In the genomic region with DNA sequence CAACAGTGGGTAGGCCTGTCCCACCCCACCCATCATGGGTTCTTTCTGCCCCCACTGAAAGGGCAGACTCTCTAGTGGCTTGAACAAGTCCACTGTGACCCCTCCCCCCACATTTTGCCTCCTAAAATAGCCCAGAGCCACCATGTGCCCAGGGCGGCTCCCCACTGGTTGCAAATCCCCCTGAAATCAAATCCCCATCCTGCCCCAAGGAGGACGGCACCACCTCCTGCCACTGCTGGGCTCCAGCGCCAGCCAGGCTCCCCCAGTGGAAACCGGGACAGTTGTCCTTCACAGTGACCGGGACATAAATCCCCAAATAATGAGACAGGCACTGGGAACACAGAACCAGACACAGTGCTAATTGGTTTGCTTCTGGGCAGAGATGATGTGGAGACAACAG, we compare ENCODE assay signal across 25 cellular contexts. TPM values are rescaled to one million over a fixed set of nuclear protein-coding genes. Genes with fewer than 3 reads are reported as not detected.
DNase-seq lines count a peak whose midpoint lies in the region; ATAC-seq and TF ChIP-seq lines count a peak whose summit lies in the region.
"Had no signal": no experiment of that assay in that cellular context is flagged by ENCODE, and none has a peak within 500 bp of the region (broad histone marks: within the 10 kb centered on the region; RNA-seq: fewer than 3 reads in every experiment).

No MANE protein-coding gene starts in this region.

- H3K27ac ChIP-seq in endodermal cell (ENCODE audit: low read depth, low read length) = no peak overlapping the region
- H3K27ac ChIP-seq in osteoblast (ENCODE audit: low read depth, low read length) = no peak overlapping the region
- H3K27ac ChIP-seq: BLaER1 treated with 17β-estradiol and CSF1 and Interleukin-3, amounts not matched to agents 10 nM and 100 nM; HL-60 had no signal

- no peaks in the 10 kb centered on the region for H4K20me1 ChIP-seq in osteoblast (ENCODE audit: insufficient read depth, low read length)

- no peaks in the 10 kb centered on the region for H3K9me3 ChIP-seq in endodermal cell (ENCODE audit: control insufficient read depth, low read length)
- H3K9me3 ChIP-seq in osteoblast (ENCODE audit: low read depth, low read length) = no peaks in the 10 kb centered on the region
- H3K9me3 ChIP-seq: BLaER1 treated with 17β-estradiol and CSF1 and Interleukin-3, amounts not matched to agents 10 nM and 100 nM; HAP-1 had no signal

- no peaks in the 10 kb centered on the region for H3K36me3 Mint-ChIP-seq in endodermal cell (ENCODE audit: low read depth)

- no peak for TF ChIP-seq POLR2A in GM18505 (IDR thresholded peaks at IDR 0.05; ENCODE audit: borderline replicate concordance, extremely low read depth, insufficient read depth, insufficient read length)

- 75 to 97% methylated on average over 4 to 5 of the region's 5 CpGs for WGBS in endodermal cell (ENCODE audit: insufficient coverage in 1 of 2, insufficient read length in 1 of 2), 2 experiments

- DNase-seq in H7 (peak; percentile 55), endodermal cell (no peak), osteoblast (ENCODE audit: insufficient read length, low spot score, missing footprints) (peak; percentile 30), cortex of kidney (lab: John Stamatoyannopoulos, UW) (no peak)
- DNase-seq: 8988T; CD8-positive, alpha-beta memory T cell; COR-L47; DMS 273 treated with DMSO at 0.1 percent for 48 hours; DMS53; DND-41; EL; GOT3 had no signal

- no peak overlapping the region for H3K9ac ChIP-seq in endodermal cell (ENCODE audit: extremely low read depth, low read length, poor library complexity, severe bottlenecking)
- H3K9ac ChIP-seq: BLaER1 treated with 17β-estradiol and CSF1 and Interleukin-3, amounts not matched to agents 10 nM and 100 nM had no signal

- peaks cover 13% of the 10 kb centered on the region for H3K27me3 Mint-ChIP-seq in endodermal cell (ENCODE audit: insufficient read depth)

- ATAC-seq in GM21367 (IDR thresholded peaks at IDR 0.05; ENCODE audit: unreplicated experiment) (no peak), GM18868 (IDR thresholded peaks at IDR 0.05; ENCODE audit: unreplicated experiment) (no peak), GM18505 (IDR thresholded peaks at IDR 0.05; ENCODE audit: unreplicated experiment) (no peak)
- ATAC-seq: GM12878 had no signal

- H2AFZ ChIP-seq in osteoblast (ENCODE audit: low read length) = no peak overlapping the region

- H3K9me3 Mint-ChIP-seq in endodermal cell = no peaks in the 10 kb centered on the region
- H3K9me3 Mint-ChIP-seq: CD8-positive, alpha-beta memory T cell had no signal

- no peaks in the 10 kb centered on the region for H3K4me1 ChIP-seq in endodermal cell (ENCODE audit: control insufficient read depth, insufficient read depth, low read length)
- H3K4me1 ChIP-seq in osteoblast (ENCODE audit: insufficient read depth, low read length) = no peaks in the 10 kb centered on the region
- H3K4me1 ChIP-seq: HAP-1 had no signal

- H3K27me3 ChIP-seq in H7 (ENCODE audit: control insufficient read depth, insufficient read depth, low read length) = peaks cover 3% of the 10 kb centered on the region
- peaks cover 12% of the 10 kb centered on the region for H3K27me3 ChIP-seq in endodermal cell (ENCODE audit: control insufficient read depth, insufficient read depth, low read length, poor library complexity, severe bottlenecking)
- peaks cover 12% of the 10 kb centered on the region for H3K27me3 ChIP-seq in osteoblast (ENCODE audit: insufficient read depth, low read length)

- H3K27ac Mint-ChIP-seq in endodermal cell = peak overlapping the region; percentile 19
- H3K27ac Mint-ChIP-seq: B cell had no signal

- H3K4me3 Mint-ChIP-seq in endodermal cell = no peak overlapping the region
- H3K4me3 Mint-ChIP-seq: B cell; CD8-positive, alpha-beta memory T cell had no signal

- H3K4me2 ChIP-seq in osteoblast (ENCODE audit: insufficient read depth, low read length) = no peak overlapping the region
- H3K4me2 ChIP-seq: BLaER1 treated with 17β-estradiol and CSF1 and Interleukin-3, amounts not matched to agents 10 nM and 100 nM had no signal

- H3K4me3 ChIP-seq in H7 (ENCODE audit: insufficient read depth, low read depth, low read length) (no peak overlapping the region), endodermal cell (ENCODE audit: low read length) (no peak overlapping the region), osteoblast (ENCODE audit: insufficient read depth, low read length) (no peak overlapping the region)
- H3K4me3 ChIP-seq: BLaER1 treated with 17β-estradiol and CSF1 and Interleukin-3, amounts not matched to agents 10 nM and 100 nM; GM12878; HAP-1; K562 had no signal

- TF ChIP-seq CTCF in endodermal cell (conservative IDR thresholded peaks at IDR 0.05) = no peak
- no peak for TF ChIP-seq CTCF in osteoblast (IDR thresholded peaks at IDR 0.05; ENCODE audit: extremely low read depth, low read depth, low read length)

- no peaks in the 10 kb centered on the region for H3K36me3 ChIP-seq in H7 (replicated peaks; ENCODE audit: control insufficient read depth, insufficient read depth, low read length)
- no peaks in the 10 kb centered on the region for H3K36me3 ChIP-seq in endodermal cell (ENCODE audit: control insufficient read depth, insufficient read depth, low read length)
- no peaks in the 10 kb centered on the region for H3K36me3 ChIP-seq in osteoblast (ENCODE audit: insufficient read depth, low read length)
- H3K36me3 ChIP-seq: BLaER1 treated with 17β-estradiol and CSF1 and Interleukin-3, amounts not matched to agents 10 nM and 100 nM; HAP-1 had no signal

- H3K4me1 Mint-ChIP-seq in endodermal cell = peaks cover 10% of the 10 kb centered on the region

- H3K79me2 ChIP-seq in osteoblast (ENCODE audit: insufficient read depth, low read length) = no peaks in the 10 kb centered on the region

RNA-seq across cellular contexts. Expression of gene ZNF385C, which starts 20.5 kb away (rescaled TPM):
- 2.7 and 3.8 TPM in 2 replicates for total RNA-seq in H7 (2014; rRNA removed; shearing (Covaris generic))
- 1 to 10 TPM; 1.4 to 2.1 TPM for total RNA-seq in endodermal cell
- 5.8 TPM for polyA plus RNA-seq in endodermal cell (2013, experiment 1 of 2)
- polyA plus RNA-seq in endodermal cell (2013, experiment 2 of 2) = 6.0 TPM
- total RNA-seq in osteoblast = not detected in 2 replicates
- total RNA-seq: CD8-positive, alpha-beta memory T cell; GM12878; HT1080 had no signal
- polyA plus RNA-seq: AG04450; CD8-positive, alpha-beta memory T cell had no signal

RNA-seq across cellular contexts. Expression of gene C17orf113, which starts 27.4 kb away (rescaled TPM):
- total RNA-seq in H7 (2014; rRNA removed; shearing (Covaris generic)) = 1.0 and 1.1 TPM in 2 replicates
- total RNA-seq in endodermal cell = 1 to 10 TPM; 1.7 to 2.9 TPM
- 2.2 TPM for polyA plus RNA-seq in endodermal cell (2013, experiment 1 of 2)
- 2.2 TPM for polyA plus RNA-seq in endodermal cell (2013, experiment 2 of 2)
- under 0.01 and 0.29 TPM in 2 replicates for total RNA-seq in osteoblast

RNA-seq across cellular contexts. Expression of gene DHX58, which starts 34.7 kb away (rescaled TPM):
- total RNA-seq in H7 (2014; rRNA removed; shearing (Covaris generic)) = 1.2 and 5.6 TPM in 2 replicates
- total RNA-seq in endodermal cell = under 1 TPM; 0.38 to 0.48 TPM
- polyA plus RNA-seq in endodermal cell (2013, experiment 1 of 2) = 0.57 TPM
- polyA plus RNA-seq in endodermal cell (2013, experiment 2 of 2) = 0.58 TPM
- 18.5 and 23.0 TPM in 2 replicates for total RNA-seq in osteoblast

RNA-seq across cellular contexts. Expression of gene KAT2A, which starts 43.4 kb away (rescaled TPM):
- total RNA-seq in H7 (2014; rRNA removed; shearing (Covaris generic)) = 24.8 and 26.0 TPM in 2 replicates
- total RNA-seq in endodermal cell (10 to 100 TPM; 48.0 to 57.6 TPM), osteoblast (8.3 and 9.0 TPM in 2 replicates)
- 45.9 TPM for polyA plus RNA-seq in endodermal cell (2013, experiment 1 of 2)
- polyA plus RNA-seq in endodermal cell (2013, experiment 2 of 2) = 35.1 TPM

RNA-seq across cellular contexts. Expression of gene HSPB9, which starts 44.8 kb away (rescaled TPM):
- 0.10 and 0.22 TPM in 2 replicates for total RNA-seq in H7 (2014; rRNA removed; shearing (Covaris generic))
- total RNA-seq in endodermal cell (under 1 TPM in 1 of 2 donors, not detected in 1; 0.22 TPM), osteoblast (not detected in 2 replicates)
- 0.28 TPM for polyA plus RNA-seq in endodermal cell (2013, experiment 1 of 2)
- polyA plus RNA-seq in endodermal cell (2013, experiment 2 of 2) = not detected
- total RNA-seq: A673, B cell, G401, GM12878, HT1080 had no signal
- polyA plus RNA-seq: AG04450; CD8-positive, alpha-beta memory T cell had no signal

Comparison
In these comparisons a context has a peak if more than half of its experiments do, and no peak if none do; other contexts are left out.
1. DNase-seq: peak in H7 (single experiment) and osteoblast (single experiment); none in endodermal cell (single experiment) and cortex of kidney (single experiment).